34 cellular contexts compared by ENCODE assay signal in genomic region chr7:68421712-68422111, GRCh38.
DNase-seq lines count a peak whose midpoint lies in the region; ATAC-seq, FAIRE-seq and TF ChIP-seq lines count a peak whose summit lies in the region.
"Had no signal": no experiment of that assay in that cellular context is flagged by ENCODE, and none has a peak within 500 bp of the region (broad histone marks: within the 10 kb centered on the region; RNA-seq: fewer than 3 reads in every experiment).

No MANE protein-coding gene starts in this region.

- CTCF ChIA-PET in A549 (lab: Yijun Ruan, JAX), result interaction anchor here (1.9 kb wide), 1 partner anchor 11 kb away, joined by 5 read pairs; no protein-coding TSS in a partner anchor
- CTCF ChIA-PET in HEK293 (lab: Yijun Ruan, JAX), result no interaction called here
- CTCF ChIA-PET in Calu3 (lab: Charles Lee), result interaction anchor here (0.8 kb wide), 1 partner anchor 31 kb away, joined by 3 read pairs; no protein-coding TSS in a partner anchor

- no peak for TF ChIP-seq RAD21 in A549 (conservative IDR thresholded peaks at IDR 0.05 in 1 of 2, IDR thresholded peaks at IDR 0.05 in 1 of 2)

- no peak for FAIRE-seq in A549 (lab: Jason Lieb, UNC)
- FAIRE-seq: A204.1 had no signal

- no peak overlapping the region for H3K27ac ChIP-seq in A549
- no peak overlapping the region for H3K27ac ChIP-seq in HEK293 (ENCODE audit: extremely low read depth, low read depth, low read length)
- peak overlapping the region; percentile 68 to 74 for H3K27ac ChIP-seq in tibial artery
- H3K27ac ChIP-seq: 22Rv1; BLaER1; BLaER1 treated with 17β-estradiol and CSF1 and Interleukin-3, amounts not matched to agents 10 nM and 100 nM; C4-2B had no signal

- intact Hi-C loops in tibial artery (cut with DNase I; ENCODE audit: low total_unique reads), result no loop called here
- intact Hi-C loops in left ventricle myocardium superior (cut with micrococcal nuclease), result no loop called here
- intact Hi-C loops in Calu3 (cut with micrococcal nuclease; ENCODE audit: unreplicated experiment), result no loop called here

- H3K27me3 ChIP-seq in tibial artery, result no peaks in the 10 kb centered on the region
- H3K27me3 ChIP-seq: BE2C; BLaER1; BLaER1 treated with 17β-estradiol and CSF1 and Interleukin-3, amounts not matched to agents 10 nM and 100 nM had no signal

- H3K36me3 ChIP-seq in HEK293 (ENCODE audit: control insufficient read depth in 2 of 2, insufficient read depth in 1 of 2, low read length in 2 of 2) (no peaks in the 10 kb centered on the region), tibial artery (no peaks in the 10 kb centered on the region)
- H3K36me3 ChIP-seq: BE2C; BLaER1; BLaER1 treated with 17β-estradiol and CSF1 and Interleukin-3, amounts not matched to agents 10 nM and 100 nM had no signal

- peaks cover 6% of the 10 kb centered on the region for H3K9me3 Mint-ChIP-seq in Calu3 (ENCODE audit: low read depth, unreplicated experiment)

- no peak for TF ChIP-seq POLR2A in A549 (IDR thresholded peaks at IDR 0.05; ENCODE audit: low read length)

- POLR2A ChIA-PET in A549 (lab: Yijun Ruan, JAX), result no interaction called here
- POLR2A ChIA-PET in HEK293 (lab: Yijun Ruan, JAX), result no interaction called here

- no peak for TF ChIP-seq EP300 in A549 (IDR thresholded peaks at IDR 0.05)

- TF ChIP-seq CTCF in A549 (IDR thresholded peaks at IDR 0.05), result no peak
- no peak for TF ChIP-seq CTCF in HEK293 (tag by site-specific recombination; IDR thresholded peaks at IDR 0.05)
- TF ChIP-seq CTCF in tibial artery (IDR thresholded peaks at IDR 0.05), result no peak
- no peak for TF ChIP-seq CTCF in Calu3 (IDR thresholded peaks at IDR 0.05; ENCODE audit: unreplicated experiment)

- H3K4me2 ChIP-seq in A549, result no peak overlapping the region
- H3K4me2 ChIP-seq: BLaER1; BLaER1 treated with 17β-estradiol and CSF1 and Interleukin-3, amounts not matched to agents 10 nM and 100 nM had no signal

- H3K4me1 ChIP-seq in A549 (peaks cover 9% of the 10 kb centered on the region; the same call in 2 of the 3 replicates), HEK293 (ENCODE audit: control insufficient read depth, insufficient read depth, low read length) (no peaks in the 10 kb centered on the region), tibial artery (peaks cover 0 to 34% (median 9%) of the 10 kb centered on the region in 4 donors)
- H3K4me1 ChIP-seq: Caco-2 had no signal

- no peak overlapping the region for H3K27ac Mint-ChIP-seq in Calu3 (ENCODE audit: unreplicated experiment)
- H3K27ac Mint-ChIP-seq: B cell; CD4-positive, alpha-beta memory T cell; CD4-positive, alpha-beta T cell; CD4-positive, CD25-positive, alpha-beta regulatory T cell; CD8-positive, alpha-beta memory T cell; CD8-positive, alpha-beta T cell had no signal

- no TSS peak for BruUV-seq in Calu3 (replicated peaks; lab: Mats Ljungman, UMichigan)

- no peaks in the 10 kb centered on the region for H3K4me1 Mint-ChIP-seq in Calu3 (ENCODE audit: low read depth, unreplicated experiment)
- H3K4me1 Mint-ChIP-seq: B cell; CD14-positive monocyte; CD4-positive, alpha-beta memory T cell; CD4-positive, CD25-positive, alpha-beta regulatory T cell; CD8-positive, alpha-beta memory T cell had no signal

- WGBS in A549 (ENCODE audit: missing lambda C conversion rate), result 86% methylated on average over 7 of the region's 7 CpGs

- DNase-seq in A549 (ENCODE audit: low read depth in 1 of 2, low spot score in 1 of 2), result no peak
- peak; percentile 2 for DNase-seq in islet precursor cell
- no peak for DNase-seq in tibial artery
- no peak for DNase-seq in NCI-H1105 (lab: John Stamatoyannopoulos, UW)
- DNase-seq in left ventricle myocardium superior, result no peak
- no peak for DNase-seq in NCI-H82 (lab: John Stamatoyannopoulos, UW)
- DNase-seq in Calu3, result no peak
- DNase-seq: 8988T; ACHN; AML-193; BE2C; C1 segment of cervical spinal cord; Caco-2; CD4-positive, alpha-beta memory T cell; CD4-positive, alpha-beta T cell; CD4-positive, CD25-positive, alpha-beta regulatory T cell; CD8-positive, alpha-beta memory T cell; CD8-positive, alpha-beta T cell; COR-L47; DMS 273 treated with DMSO at 0.1 percent for 48 hours; DMS153; DMS53; DMS79; DMS79 treated with DMSO at 0.1 percent for 48 hours; DND-41; EL had no signal

- no peaks in the 10 kb centered on the region for H3K36me3 Mint-ChIP-seq in Calu3 (ENCODE audit: insufficient read depth, unreplicated experiment)
- H3K36me3 Mint-ChIP-seq: CD14-positive monocyte; CD4-positive, alpha-beta memory T cell; CD4-positive, CD25-positive, alpha-beta regulatory T cell; CD8-positive, alpha-beta T cell had no signal

- H3K4me3 Mint-ChIP-seq in Calu3 (ENCODE audit: low read depth, unreplicated experiment), result no peak overlapping the region
- H3K4me3 Mint-ChIP-seq: B cell; CD14-positive monocyte; CD4-positive, alpha-beta memory T cell; CD4-positive, alpha-beta T cell; CD4-positive, CD25-positive, alpha-beta regulatory T cell; CD8-positive, alpha-beta memory T cell; CD8-positive, alpha-beta T cell had no signal

- H3K27me3 Mint-ChIP-seq in Calu3 (ENCODE audit: unreplicated experiment), result no peaks in the 10 kb centered on the region
- H3K27me3 Mint-ChIP-seq: B cell; CD4-positive, alpha-beta memory T cell; CD4-positive, alpha-beta T cell; CD4-positive, CD25-positive, alpha-beta regulatory T cell had no signal

- no peak overlapping the region for H3K4me3 ChIP-seq in A549
- H3K4me3 ChIP-seq in HEK293 (ENCODE audit: low read depth, low read length), result no peak overlapping the region
- H3K4me3 ChIP-seq in tibial artery, result no peak overlapping the region
- H3K4me3 ChIP-seq: BLaER1; BLaER1 treated with 17β-estradiol and CSF1 and Interleukin-3, amounts not matched to agents 10 nM and 100 nM had no signal

- H3K9me3 ChIP-seq in A549, result no peaks in the 10 kb centered on the region
- H3K9me3 ChIP-seq in HEK293 (ENCODE audit: control insufficient read depth, insufficient read depth, low read depth, low read length), result no peaks in the 10 kb centered on the region
- no peaks in the 10 kb centered on the region for H3K9me3 ChIP-seq in tibial artery
- H3K9me3 ChIP-seq: BE2C, Caco-2 had no signal

- ATAC-seq in A549, result no peak
- ATAC-seq in left ventricle myocardium superior, result no peak
- ATAC-seq: CD8-positive, alpha-beta T cell had no signal

TF ChIP-seq in A549, 52 proteins besides CTCF, POLR2A, EP300 and RAD21:
- TF ChIP-seq, protein P1, sequence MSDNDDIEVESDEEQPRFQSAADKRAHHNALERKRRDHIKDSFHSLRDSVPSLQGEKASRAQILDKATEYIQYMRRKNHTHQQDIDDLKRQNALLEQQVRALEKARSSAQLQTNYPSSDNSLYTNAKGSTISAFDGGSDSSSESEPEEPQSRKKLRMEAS (IDR thresholded peaks at IDR 0.05), result no peak
- TF ChIP-seq ZC3H11A (IDR thresholded peaks at IDR 0.05) (peak; percentile 79), SREBF2 (IDR thresholded peaks at IDR 0.05) (no peak), HEYL (CRISPR knock-in tag; IDR thresholded peaks at IDR 0.05) (no peak)

TF ChIP-seq in HEK293, 187 proteins besides CTCF, POLR2A, EP300 and RAD21 (continues in another document):
- TF ChIP-seq GLI2 (tag by site-specific recombination; IDR thresholded peaks at IDR 0.05; ENCODE audit: borderline replicate concordance, low read depth) (no peak), ZFP3 (tag by site-specific recombination; IDR thresholded peaks at IDR 0.05; ENCODE audit: low read depth) (no peak), ZNF140 (tag by site-specific recombination; IDR thresholded peaks at IDR 0.05) (no peak), KLF1 (tag by site-specific recombination; IDR thresholded peaks at IDR 0.05) (no peak), KLF10 (tag by site-specific recombination; IDR thresholded peaks at IDR 0.05) (no peak), ZNF426 (tag by site-specific recombination; IDR thresholded peaks at IDR 0.05) (peak; percentile 35), ZNF433 (tag by site-specific recombination; IDR thresholded peaks at IDR 0.05; ENCODE audit: low read depth) (0 out of 2 replicates have a peak, but pooled peaks have one; percentile 10), MEIS1 (CRISPR knock-in tag; IDR thresholded peaks at IDR 0.05; ENCODE audit: borderline replicate concordance) (no peak), ZNF707 (tag by site-specific recombination; IDR thresholded peaks at IDR 0.05) (no peak), ZNF18 (tag by site-specific recombination; IDR thresholded peaks at IDR 0.05) (no peak), ZNF76 (tag by site-specific recombination; IDR thresholded peaks at IDR 0.05; ENCODE audit: borderline replicate concordance, low read depth) (no peak), ZNF660 (tag by site-specific recombination; IDR thresholded peaks at IDR 0.05) (no peak)
- TF ChIP-seq, protein P2, sequence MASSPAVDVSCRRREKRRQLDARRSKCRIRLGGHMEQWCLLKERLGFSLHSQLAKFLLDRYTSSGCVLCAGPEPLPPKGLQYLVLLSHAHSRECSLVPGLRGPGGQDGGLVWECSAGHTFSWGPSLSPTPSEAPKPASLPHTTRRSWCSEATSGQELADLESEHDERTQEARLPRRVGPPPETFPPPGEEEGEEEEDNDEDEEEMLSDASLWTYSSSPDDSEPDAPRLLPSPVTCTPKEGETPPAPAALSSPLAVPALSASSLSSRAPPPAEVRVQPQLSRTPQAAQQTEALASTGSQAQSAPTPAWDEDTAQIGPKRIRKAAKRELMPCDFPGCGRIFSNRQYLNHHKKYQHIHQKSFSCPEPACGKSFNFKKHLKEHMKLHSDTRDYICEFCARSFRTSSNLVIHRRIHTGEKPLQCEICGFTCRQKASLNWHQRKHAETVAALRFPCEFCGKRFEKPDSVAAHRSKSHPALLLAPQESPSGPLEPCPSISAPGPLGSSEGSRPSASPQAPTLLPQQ (tag by site-specific recombination; IDR thresholded peaks at IDR 0.05), result no peak

Comparison
In these comparisons a context has a peak if more than half of its experiments do, and no peak if none do; other contexts are left out.
1. H3K27ac ChIP-seq: peak in tibial artery (2 of 2); none in A549 (0 of 2) and HEK293 (single experiment).